In genomic region chr6:125793863-125794262, GRCh38 we compare ENCODE assay signal across 12 cellular contexts. TPM values are rescaled to one million over a fixed set of nuclear protein-coding genes. Genes with fewer than 3 reads are reported as not detected.
DNase-seq lines count a peak whose midpoint lies in the region; ATAC-seq, FAIRE-seq and TF ChIP-seq lines count a peak whose summit lies in the region.
"Had no signal": no experiment of that assay in that cellular context is flagged by ENCODE, and none has a peak within 500 bp of the region (broad histone marks: within the 10 kb centered on the region; RNA-seq: fewer than 3 reads in every experiment).

No MANE protein-coding gene starts in this region.

- no peaks in the 10 kb centered on the region for H3K9me2 ChIP-seq in GM23338 (ENCODE audit: insufficient read depth)

- peak overlapping the region; percentile 84 for H3K27ac Mint-ChIP-seq in activated naive CD8-positive, alpha-beta T cell treated with anti-CD3 and anti-CD28 coated beads, Interleukin-2, amount 50 U/mL, for 24 hours
- H3K27ac Mint-ChIP-seq in GM23338 = no peak overlapping the region

- H3K9me3 Mint-ChIP-seq in activated naive CD8-positive, alpha-beta T cell treated with anti-CD3 and anti-CD28 coated beads, Interleukin-2, amount 50 U/mL, for 24 hours = no peaks in the 10 kb centered on the region
- H3K9me3 Mint-ChIP-seq in GM23338 = no peaks in the 10 kb centered on the region
- H3K9me3 Mint-ChIP-seq: CD14-positive monocyte had no signal

- H3K36me3 ChIP-seq in BLaER1 treated with 17β-estradiol and CSF1 and Interleukin-3, amounts not matched to agents 10 nM and 100 nM = peaks cover 0 to 5% (median 0%) of the 10 kb centered on the region in 11 experiments; a peak in 1 of 22 replicates
- no peaks in the 10 kb centered on the region for H3K36me3 ChIP-seq in GM23338 (ENCODE audit: insufficient read depth)
- H3K36me3 ChIP-seq: thoracic aorta had no signal

- peak overlapping the region in 6 of 11 experiments; percentile 9 to 96 (median 61); a peak in 8 of 22 replicates for H3K4me2 ChIP-seq in BLaER1 treated with 17β-estradiol and CSF1 and Interleukin-3, amounts not matched to agents 10 nM and 100 nM
- no peak overlapping the region for H3K4me2 ChIP-seq in GM23338

- ATAC-seq in GM21825 (IDR thresholded peaks at IDR 0.05; ENCODE audit: unreplicated experiment) (peak; percentile 13), GM23338 (no peak), GM21381 (IDR thresholded peaks at IDR 0.05; ENCODE audit: unreplicated experiment) (no peak)
- peak; percentile 27 for ATAC-seq in activated naive CD8-positive, alpha-beta T cell treated with anti-CD3 and anti-CD28 coated beads, Interleukin-2, amount 50 U/mL, for 24 hours
- ATAC-seq: HCT116 had no signal

- peaks cover 14% of the 10 kb centered on the region for H3K36me3 Mint-ChIP-seq in activated naive CD8-positive, alpha-beta T cell treated with anti-CD3 and anti-CD28 coated beads, Interleukin-2, amount 50 U/mL, for 24 hours (ENCODE audit: low read depth)
- H3K36me3 Mint-ChIP-seq in GM23338 (ENCODE audit: low read depth) = no peaks in the 10 kb centered on the region

- no peaks in the 10 kb centered on the region for H3K9me3 ChIP-seq in BLaER1 treated with 17β-estradiol and CSF1 and Interleukin-3, amounts not matched to agents 10 nM and 100 nM (replicated peaks in 1 of 11)
- H3K9me3 ChIP-seq: thoracic aorta had no signal

- H2AFZ ChIP-seq in GM23338 = no peak overlapping the region

- H3K27me3 Mint-ChIP-seq in activated naive CD8-positive, alpha-beta T cell treated with anti-CD3 and anti-CD28 coated beads, Interleukin-2, amount 50 U/mL, for 24 hours = no peaks in the 10 kb centered on the region
- peaks cover 4% of the 10 kb centered on the region for H3K27me3 Mint-ChIP-seq in GM23338 (ENCODE audit: insufficient read depth, low read depth, poor library complexity)

- peaks cover 7% of the 10 kb centered on the region; the same call in 1 of the 2 replicates for H3F3A ChIP-seq in GM23338 (replicated peaks; ENCODE audit: low read depth)

- TF ChIP-seq CTCF in GM23338 (conservative IDR thresholded peaks at IDR 0.05; ENCODE audit: low read depth in 2 of 2) = no peak

- H3K27ac ChIP-seq in BLaER1 treated with 17β-estradiol and CSF1 and Interleukin-3, amounts not matched to agents 10 nM and 100 nM = no peak overlapping the region
- peak overlapping the region; percentile 40 for H3K27ac ChIP-seq in layer of hippocampus (ENCODE audit: low read depth, low read length)
- H3K27ac ChIP-seq in GM23338 (ENCODE audit: low read depth) = no peak overlapping the region
- H3K27ac ChIP-seq: SK-N-MC had no signal

- no peak for FAIRE-seq in urothelium cell line (lab: Jason Lieb, UNC)

- no peak overlapping the region for H3K4me3 ChIP-seq in BLaER1 treated with 17β-estradiol and CSF1 and Interleukin-3, amounts not matched to agents 10 nM and 100 nM
- H3K4me3 ChIP-seq in GM23338 = no peak overlapping the region
- H3K4me3 ChIP-seq: SK-N-MC had no signal

- H3K27me3 ChIP-seq in BLaER1 treated with 17β-estradiol and CSF1 and Interleukin-3, amounts not matched to agents 10 nM and 100 nM = peaks cover 0 to 10% (median 0%) of the 10 kb centered on the region in 11 experiments; a peak in 2 of 22 replicates
- H3K27me3 ChIP-seq in layer of hippocampus (ENCODE audit: control insufficient read depth, insufficient read depth, low read length) (no peaks in the 10 kb centered on the region), GM23338 (ENCODE audit: insufficient read depth) (no peaks in the 10 kb centered on the region)

- peaks cover 71% of the 10 kb centered on the region for H3K4me1 Mint-ChIP-seq in activated naive CD8-positive, alpha-beta T cell treated with anti-CD3 and anti-CD28 coated beads, Interleukin-2, amount 50 U/mL, for 24 hours
- H3K4me1 Mint-ChIP-seq in GM23338 = peaks cover 21% of the 10 kb centered on the region

- peaks cover 13% of the 10 kb centered on the region for H3K79me2 ChIP-seq in GM23338 (replicated peaks; ENCODE audit: insufficient read depth)

- DNase-seq in activated naive CD8-positive, alpha-beta T cell treated with anti-CD3 and anti-CD28 coated beads, Interleukin-2, amount 50 U/mL, for 24 hours = no peak
- DNase-seq in GM23338 (ENCODE audit: low spot score) (no peak), urothelium cell line (ENCODE audit: low spot score) (no peak), UCSD-AML1 (lab: John Stamatoyannopoulos, UW; ENCODE audit: unreplicated experiment) (no peak)

- H3K4me3 Mint-ChIP-seq in activated naive CD8-positive, alpha-beta T cell treated with anti-CD3 and anti-CD28 coated beads, Interleukin-2, amount 50 U/mL, for 24 hours = peak overlapping the region; percentile 93
- no peak overlapping the region for H3K4me3 Mint-ChIP-seq in GM23338
- H3K4me3 Mint-ChIP-seq: CD14-positive monocyte had no signal

- no peak overlapping the region for H3K9ac ChIP-seq in BLaER1 treated with 17β-estradiol and CSF1 and Interleukin-3, amounts not matched to agents 10 nM and 100 nM

- peaks cover 0 to 21% (median 0%) of the 10 kb centered on the region in 11 experiments; a peak in 4 of 22 replicates for H4K20me1 ChIP-seq in BLaER1 treated with 17β-estradiol and CSF1 and Interleukin-3, amounts not matched to agents 10 nM and 100 nM
- H4K20me1 ChIP-seq in GM23338 (replicated peaks; ENCODE audit: insufficient read depth) = no peaks in the 10 kb centered on the region

- peaks cover 39 to 68% (median 51%) of the 10 kb centered on the region in 10 experiments for H3K4me1 ChIP-seq in BLaER1 treated with 17β-estradiol and CSF1 and Interleukin-3, amounts not matched to agents 10 nM and 100 nM
- peaks cover 19% of the 10 kb centered on the region for H3K4me1 ChIP-seq in GM23338 (ENCODE audit: insufficient read depth)

TF ChIP-seq in GM23338, 12 proteins besides CTCF, POLR2A, EP300 and RAD21:
- TF ChIP-seq ZNF114 (CRISPR knock-in tag; IDR thresholded peaks at IDR 0.05) = no peak
- no peak for TF ChIP-seq ZNF462 (CRISPR knock-in tag; IDR thresholded peaks at IDR 0.05)

RNA-seq across cellular contexts. Expression of gene NCOA7, which starts 3.1 kb away (rescaled TPM):
- total RNA-seq in GM23338 (2014; rRNA removed; shearing (Covaris generic)) = 9.3 and 14.8 TPM in 2 replicates
- polyA plus RNA-seq in GM23338 (2016; fragmentation: Nextera tagmentation; extraction: Ambion mirVana) = 15.7 and 17.1 TPM in 2 replicates

RNA-seq across cellular contexts. Expression of gene HEY2, which starts 44.4 kb away (rescaled TPM):
- total RNA-seq in GM23338 (2014; rRNA removed; shearing (Covaris generic)) = 3.7 and 4.3 TPM in 2 replicates
- 7.7 and 8.5 TPM in 2 replicates for polyA plus RNA-seq in GM23338 (2016; fragmentation: Nextera tagmentation; extraction: Ambion mirVana)
- polyA plus RNA-seq: CD14-positive monocyte had no signal

Comparison
In these comparisons a context has a peak if more than half of its experiments do, and no peak if none do; other contexts are left out.
1. ATAC-seq: peak in GM21825 (single experiment) and activated naive CD8-positive, alpha-beta T cell treated with anti-CD3 and anti-CD28 coated beads, Interleukin-2, amount 50 U/mL, for 24 hours (single experiment); none in GM23338 (single experiment) and GM21381 (single experiment).